8 cellular contexts compared by ENCODE assay signal in genomic region chr16:2776500-2777139, GRCh38. TPM values are rescaled to one million over a fixed set of nuclear protein-coding genes. Genes with fewer than 3 reads are reported as not detected.
DNase-seq lines count a peak whose midpoint lies in the region; ATAC-seq and TF ChIP-seq lines count a peak whose summit lies in the region.

No MANE protein-coding gene starts in this region.

- H3K4me3 Mint-ChIP-seq in T-cell (peak overlapping the region; percentile 92 to 93 (median 92)), endodermal cell (peak overlapping the region; percentile 95)
- H3K4me3 Mint-ChIP-seq in naive thymus-derived CD4-positive, alpha-beta T cell, result peak overlapping the region; percentile 91 to 97 (median 94)

- H3K27me3 ChIP-seq in endodermal cell (ENCODE audit: control insufficient read depth, insufficient read depth, low read length, poor library complexity, severe bottlenecking), result no peaks in the 10 kb centered on the region
- no peaks in the 10 kb centered on the region for H3K27me3 ChIP-seq in naive thymus-derived CD4-positive, alpha-beta T cell (ENCODE audit: control insufficient read depth in 2 of 2, insufficient read depth in 2 of 2, low read length in 2 of 2)

- peak overlapping the region; percentile 46 for H3K27ac ChIP-seq in endodermal cell (ENCODE audit: low read depth, low read length)
- H3K27ac ChIP-seq in naive thymus-derived CD4-positive, alpha-beta T cell (ENCODE audit: low read depth, low read length), result peak overlapping the region; percentile 86

- no peaks in the 10 kb centered on the region for H3K4me1 ChIP-seq in endodermal cell (ENCODE audit: control insufficient read depth, insufficient read depth, low read length)
- peaks cover 19 to 24% of the 10 kb centered on the region in 2 donors for H3K4me1 ChIP-seq in naive thymus-derived CD4-positive, alpha-beta T cell (ENCODE audit: control insufficient read depth in 2 of 2, insufficient read depth in 2 of 2, low read length in 2 of 2)

- POLR2A ChIA-PET in T-cell (lab: Charles Lee), result no interaction called here
- POLR2A ChIA-PET in naive thymus-derived CD4-positive, alpha-beta T cell (lab: Charles Lee), result interaction anchor here (0.6 to 3.9 kb wide), 14 partner anchors 9 to 1099 kb away, joined by 3 to 66 read pairs (median 4); partner anchors contain the start of genes FLYWCH2, JPT2 and SRRM2

- 0 to 1% methylated on average over 40 to 72 of the region's 72 CpGs for WGBS in endodermal cell (ENCODE audit: insufficient coverage in 1 of 2, insufficient read length in 1 of 2), 2 experiments

- CTCF ChIA-PET in T-cell (lab: Charles Lee), result no interaction called here
- CTCF ChIA-PET in naive thymus-derived CD4-positive, alpha-beta T cell (lab: Charles Lee), result no interaction called here

- peak overlapping the region; percentile 99 for H3K4me3 ChIP-seq in endodermal cell (ENCODE audit: low read length)
- peak overlapping the region; percentile 72 for H3K4me3 ChIP-seq in naive thymus-derived CD4-positive, alpha-beta T cell (ENCODE audit: low read length)

- peak overlapping the region; percentile 87 for H3K9ac ChIP-seq in endodermal cell (ENCODE audit: extremely low read depth, low read length, poor library complexity, severe bottlenecking)

- H3K4me1 Mint-ChIP-seq in T-cell, result peaks cover 37 to 54% (median 50%) of the 10 kb centered on the region in 3 donors
- peaks cover 15% of the 10 kb centered on the region for H3K4me1 Mint-ChIP-seq in endodermal cell
- H3K4me1 Mint-ChIP-seq in naive thymus-derived CD4-positive, alpha-beta T cell, result peaks cover 20 to 57% (median 38%) of the 10 kb centered on the region in 7 donors

- ATAC-seq in HG02884 (IDR thresholded peaks at IDR 0.05; ENCODE audit: unreplicated experiment) (peak; percentile 22), T-cell (replicated peaks in 1 of 4) (peak; percentile 24 to 38 (median 36))
- peak; percentile 33 for ATAC-seq in naive thymus-derived CD4-positive, alpha-beta T cell

- no peaks in the 10 kb centered on the region for H3K27me3 Mint-ChIP-seq in T-cell
- no peaks in the 10 kb centered on the region for H3K27me3 Mint-ChIP-seq in endodermal cell (ENCODE audit: insufficient read depth)
- H3K27me3 Mint-ChIP-seq in naive thymus-derived CD4-positive, alpha-beta T cell, result no peaks in the 10 kb centered on the region

- H3K9me3 Mint-ChIP-seq in T-cell (no peaks in the 10 kb centered on the region), endodermal cell (no peaks in the 10 kb centered on the region)
- H3K9me3 Mint-ChIP-seq in naive thymus-derived CD4-positive, alpha-beta T cell, result peaks cover 0 to 2% (median 0%) of the 10 kb centered on the region in 11 donors

- H3K9me3 ChIP-seq in endodermal cell (ENCODE audit: control insufficient read depth, low read length), result no peaks in the 10 kb centered on the region
- H3K9me3 ChIP-seq in naive thymus-derived CD4-positive, alpha-beta T cell (ENCODE audit: control insufficient read depth in 2 of 3, low read length in 3 of 3), result no peaks in the 10 kb centered on the region

- H3K36me3 Mint-ChIP-seq in T-cell (peaks cover 10% of the 10 kb centered on the region), endodermal cell (ENCODE audit: low read depth) (peaks cover 33% of the 10 kb centered on the region)
- peaks cover 4 to 11% (median 9%) of the 10 kb centered on the region in 5 donors for H3K36me3 Mint-ChIP-seq in naive thymus-derived CD4-positive, alpha-beta T cell

- H3K27ac Mint-ChIP-seq in T-cell (peak overlapping the region; percentile 87 to 90), endodermal cell (peak overlapping the region; percentile 96)
- peak overlapping the region; percentile 92 to 99 (median 96) for H3K27ac Mint-ChIP-seq in naive thymus-derived CD4-positive, alpha-beta T cell

- H3K36me3 ChIP-seq in endodermal cell (ENCODE audit: control insufficient read depth, insufficient read depth, low read length), result peaks cover 33% of the 10 kb centered on the region
- peaks cover 0 to 44% (median under 1%) of the 10 kb centered on the region in 3 experiments for H3K36me3 ChIP-seq in naive thymus-derived CD4-positive, alpha-beta T cell (ENCODE audit: control insufficient read depth in 2 of 3, insufficient read depth in 3 of 3, low read length in 3 of 3)

- TF ChIP-seq CTCF in endodermal cell (conservative IDR thresholded peaks at IDR 0.05), result no peak

- peak in 2 of 3 experiments; percentile 18 to 38 for DNase-seq in activated CD8-positive, alpha-beta memory T cell treated with anti-CD3 and anti-CD28 coated beads for 48 hours (ENCODE audit: low read depth in 2 of 3, low spot score in 2 of 3)
- no peak for DNase-seq in activated CD8-positive, alpha-beta memory T cell treated with anti-CD3 and anti-CD28 coated beads for 24 hours
- peak in 5 of 34 experiments; percentile 27 to 43 (median 36) for DNase-seq in T-cell
- no peak for DNase-seq in endodermal cell
- peak in 2 of 9 donors; percentile 6 to 61 for DNase-seq in naive thymus-derived CD4-positive, alpha-beta T cell
- DNase-seq in amniotic stem cell (lab: John Stamatoyannopoulos, UW), result no peak
- DNase-seq in epidermal melanocyte (ENCODE audit: insufficient read length, low spot score), result no peak

- intact Hi-C loops in naive thymus-derived CD4-positive, alpha-beta T cell (cut with micrococcal nuclease), result loop anchor here (1.0 to 10.0 kb wide), 12 partner anchors 24 to 619 kb away; partner anchors contain the start of genes SRRM2 (in 2 of the 2), FLYWCH2 (in 1 of the 2), KCTD5 (in 1 of the 2) and RNPS1 (in 1 of the 2)

RNA-seq across cellular contexts. Expression of gene ELOB, which starts 0.5 kb away (rescaled TPM):
- total RNA-seq in T-cell, result 100 to 1,000 TPM in 4 of 5 donors, 10 to 100 TPM in 1; 71.8 to 153 (median 131) TPM
- total RNA-seq in endodermal cell, result 100 to 1,000 TPM; 264 to 272 TPM
- 227 TPM for polyA plus RNA-seq in endodermal cell (2013, experiment 1 of 2)
- polyA plus RNA-seq in endodermal cell (2013, experiment 2 of 2), result 216 TPM
- 100 to 1,000 TPM in 2 of 5 experiments, 10 to 100 TPM in 3; 65.3 to 242 (median 99.3) TPM for total RNA-seq in naive thymus-derived CD4-positive, alpha-beta T cell
- polyA plus RNA-seq in naive thymus-derived CD4-positive, alpha-beta T cell, result 100 to 1,000 TPM; 136 to 252 TPM

RNA-seq across cellular contexts. Expression of gene PRSS33, which starts 10.7 kb away (rescaled TPM):
- total RNA-seq in T-cell (not detected), endodermal cell (under 1 TPM in 1 of 2 donors, not detected in 1; 0.35 TPM)
- 0.36 TPM for polyA plus RNA-seq in endodermal cell (2013, experiment 1 of 2)
- 0.41 TPM for polyA plus RNA-seq in endodermal cell (2013, experiment 2 of 2)
- under 1 TPM in 1 of 5 experiments, not detected in 4; 0.19 TPM for total RNA-seq in naive thymus-derived CD4-positive, alpha-beta T cell
- not detected for polyA plus RNA-seq in naive thymus-derived CD4-positive, alpha-beta T cell

RNA-seq across cellular contexts. Expression of gene PRSS41, which starts 21.6 kb away (rescaled TPM):
- total RNA-seq in T-cell (not detected), endodermal cell (not detected)
- polyA plus RNA-seq in endodermal cell (2013, experiment 1 of 2), result not detected
- polyA plus RNA-seq in endodermal cell (2013, experiment 2 of 2), result not detected
- not detected for total RNA-seq in naive thymus-derived CD4-positive, alpha-beta T cell
- polyA plus RNA-seq in naive thymus-derived CD4-positive, alpha-beta T cell, result not detected

RNA-seq across cellular contexts. Expression of gene SRRM2, which starts 24.2 kb away (rescaled TPM):
- total RNA-seq in T-cell (1,000 to 10,000 TPM in 2 of 5 donors, 100 to 1,000 TPM in 3; 784 to 1,343 (median 947) TPM), endodermal cell (100 to 1,000 TPM; 843 to 876 TPM)
- 625 TPM for polyA plus RNA-seq in endodermal cell (2013, experiment 1 of 2)
- 517 TPM for polyA plus RNA-seq in endodermal cell (2013, experiment 2 of 2)
- total RNA-seq in naive thymus-derived CD4-positive, alpha-beta T cell, result 1,000 to 10,000 TPM in 4 of 5 experiments, 100 to 1,000 TPM in 1; 590 to 1,259 (median 1,020) TPM
- 100 to 1,000 TPM in 1 of 2 donors, 10 to 100 TPM in 1; 52.1 to 119 TPM for polyA plus RNA-seq in naive thymus-derived CD4-positive, alpha-beta T cell

RNA-seq across cellular contexts. Expression of gene PRSS21, which starts 40.4 kb away (rescaled TPM):
- total RNA-seq in T-cell, result 1 to 10 TPM in 4 of 5 donors, under 1 TPM in 1; 0.90 to 8.3 (median 3.3) TPM
- total RNA-seq in endodermal cell, result not detected
- not detected for polyA plus RNA-seq in endodermal cell (2013, experiment 1 of 2)
- polyA plus RNA-seq in endodermal cell (2013, experiment 2 of 2), result not detected
- 1 to 10 TPM in 4 of 5 experiments, not detected in 1; 1.1 to 7.9 (median 1.4) TPM for total RNA-seq in naive thymus-derived CD4-positive, alpha-beta T cell
- polyA plus RNA-seq in naive thymus-derived CD4-positive, alpha-beta T cell, result 10 to 100 TPM in 1 of 2 donors, 1 to 10 TPM in 1; 1.9 to 11.2 TPM

Comparison
In these comparisons a context has a peak if more than half of its experiments do, and no peak if none do; other contexts are left out.
1. DNase-seq: peak in activated CD8-positive, alpha-beta memory T cell treated with anti-CD3 and anti-CD28 coated beads for 48 hours (2 of 3); none in activated CD8-positive, alpha-beta memory T cell treated with anti-CD3 and anti-CD28 coated beads for 24 hours (single experiment), endodermal cell (single experiment), amniotic stem cell (single experiment) and epidermal melanocyte (single experiment).
2. Peak in every context shown above with its lines, with median percentiles within 50 percentile points of each other: ATAC-seq, H3K27ac Mint-ChIP-seq and H3K4me3 Mint-ChIP-seq.